11 cellular contexts compared by ENCODE assay signal in the genomic region with DNA sequence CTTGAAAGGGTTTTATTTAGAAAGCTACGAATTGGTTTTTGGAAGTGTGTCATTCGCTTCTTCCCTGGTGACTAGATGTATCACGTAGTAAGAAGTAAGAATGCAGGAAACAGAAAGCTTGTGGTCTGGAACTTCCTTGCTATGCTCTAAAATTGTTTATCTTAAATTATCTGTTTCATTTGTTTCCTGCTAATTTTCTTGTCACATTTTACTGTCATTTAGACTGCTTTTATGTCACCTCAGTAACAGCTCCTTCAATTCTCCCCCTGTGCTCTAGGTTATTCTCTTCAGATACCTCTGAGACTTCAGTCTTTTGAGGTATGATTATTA. TPM values are rescaled to one million over a fixed set of nuclear protein-coding genes. Genes with fewer than 3 reads are reported as not detected.
DNase-seq lines count a peak whose midpoint lies in the region; ATAC-seq and TF ChIP-seq lines count a peak whose summit lies in the region.
"Had no signal": no experiment of that assay in that cellular context is flagged by ENCODE, and none has a peak within 500 bp of the region (broad histone marks: within the 10 kb centered on the region; RNA-seq: fewer than 3 reads in every experiment).

No MANE protein-coding gene starts in this region.

- peaks cover 0 to 8% (median 0%) of the 10 kb centered on the region in 4 donors for H3K4me1 ChIP-seq in upper lobe of left lung

- 44 to 52% methylated on average over 3 of the region's 3 CpGs for WGBS in upper lobe of left lung, 2 donors

- CTCF ChIA-PET in activated B cell treated with CpG ODN at 0.5 μM for 24 hours (lab: Charles Lee): interaction anchor here (0.9 to 17.3 kb wide), 3 partner anchors 11 to 38 kb away, joined by 3 to 451 read pairs (median 53); no protein-coding TSS in a partner anchor

- H3K4me1 Mint-ChIP-seq in activated naive CD4-positive, alpha-beta T cell treated with anti-CD3 and anti-CD28 coated beads, Interleukin-2, amount 50 U/mL, for 24 hours: peaks cover 38% of the 10 kb centered on the region
- H3K4me1 Mint-ChIP-seq in activated B cell treated with CpG ODN at 0.5 μM for 24 hours: peaks cover 77% of the 10 kb centered on the region

- H3K36me3 Mint-ChIP-seq in activated naive CD4-positive, alpha-beta T cell treated with anti-CD3 and anti-CD28 coated beads, Interleukin-2, amount 50 U/mL, for 24 hours: peaks cover 34% of the 10 kb centered on the region
- peaks cover 31% of the 10 kb centered on the region for H3K36me3 Mint-ChIP-seq in activated B cell treated with CpG ODN at 0.5 μM for 24 hours (ENCODE audit: low read depth)
- H3K36me3 Mint-ChIP-seq: mesothelial cell of epicardium had no signal

- peak overlapping the region; percentile 36 to 73 (median 63) for H3K27ac ChIP-seq in upper lobe of left lung

- TF ChIP-seq CTCF in activated B cell treated with CpG ODN at 0.5 μM for 24 hours (IDR thresholded peaks at IDR 0.05): no peak
- TF ChIP-seq CTCF in upper lobe of left lung (IDR thresholded peaks at IDR 0.05): no peak

- H3K27me3 ChIP-seq in upper lobe of left lung: no peaks in the 10 kb centered on the region

- peak overlapping the region; percentile 100 for H3K27ac Mint-ChIP-seq in activated naive CD4-positive, alpha-beta T cell treated with anti-CD3 and anti-CD28 coated beads, Interleukin-2, amount 50 U/mL, for 24 hours
- peak overlapping the region; percentile 93 for H3K27ac Mint-ChIP-seq in activated B cell treated with CpG ODN at 0.5 μM for 24 hours
- H3K27ac Mint-ChIP-seq: mesothelial cell of epicardium had no signal

- H3K4me3 Mint-ChIP-seq in activated naive CD4-positive, alpha-beta T cell treated with anti-CD3 and anti-CD28 coated beads, Interleukin-2, amount 50 U/mL, for 24 hours: peak overlapping the region; percentile 100
- peak overlapping the region; percentile 90 for H3K4me3 Mint-ChIP-seq in activated B cell treated with CpG ODN at 0.5 μM for 24 hours
- H3K4me3 Mint-ChIP-seq: mesothelial cell of epicardium had no signal

- H3K4me3 ChIP-seq in upper lobe of left lung: peak overlapping the region in 2 of 4 donors; percentile 28
- H3K4me3 ChIP-seq: smooth muscle cell had no signal

- H3K36me3 ChIP-seq in upper lobe of left lung: no peaks in the 10 kb centered on the region

- TF ChIP-seq POLR2A in upper lobe of left lung (IDR thresholded peaks at IDR 0.05): no peak

- no peaks in the 10 kb centered on the region for H3K9me3 ChIP-seq in upper lobe of left lung

- peak in 2 of 4 donors; percentile 3 to 8 for TF ChIP-seq EP300 in upper lobe of left lung (IDR thresholded peaks at IDR 0.05)

- intact Hi-C loops in activated B cell treated with CpG ODN at 0.5 μM for 24 hours (cut with micrococcal nuclease): loop anchor here (1.0 to 2.0 kb wide), 4 partner anchors 29 to 113 kb away; partner anchors contain the start of genes CLEC2B and CLECL1

- no peak for DNase-seq in activated naive CD4-positive, alpha-beta T cell treated with Interleukin-2 at 50 U/mL for 16 hours
- no peak for DNase-seq in activated B cell treated with CpG ODN at 0.5 μM for 24 hours
- DNase-seq in kidney tubule cell (ENCODE audit: low spot score): peak; percentile 27
- no peak for DNase-seq in upper lobe of left lung
- DNase-seq in middle frontal gyrus (ENCODE audit: extremely low spot score, low spot score): no peak
- DNase-seq in NCI-H128 (lab: John Stamatoyannopoulos, UW; ENCODE audit: unreplicated experiment): no peak
- DNase-seq: NCI-H2171 treated with DMSO at 0.1 percent for 48 hours had no signal

- H3K9me3 Mint-ChIP-seq in activated naive CD4-positive, alpha-beta T cell treated with anti-CD3 and anti-CD28 coated beads, Interleukin-2, amount 50 U/mL, for 24 hours: no peaks in the 10 kb centered on the region
- H3K9me3 Mint-ChIP-seq in activated B cell treated with CpG ODN at 0.5 μM for 24 hours: no peaks in the 10 kb centered on the region
- H3K9me3 Mint-ChIP-seq: mesothelial cell of epicardium had no signal

- ATAC-seq in activated B cell treated with CpG ODN at 0.5 μM for 24 hours (ENCODE audit: low read depth): no peak
- ATAC-seq in upper lobe of left lung (ENCODE audit: low FRiP score in 2 of 2): no peak
- ATAC-seq in HG02885 (IDR thresholded peaks at IDR 0.05; ENCODE audit: poor library complexity, unreplicated experiment): no peak

- POLR2A ChIA-PET in activated B cell treated with CpG ODN at 0.5 μM for 24 hours (lab: Charles Lee): interaction anchor here (0.6 to 5.7 kb wide), 11 partner anchors 11 to 812 kb away, joined by 3 to 45 read pairs (median 9); partner anchors contain the start of genes CLEC2D, CLECL1 and M6PR

- no peaks in the 10 kb centered on the region for H3K27me3 Mint-ChIP-seq in activated naive CD4-positive, alpha-beta T cell treated with anti-CD3 and anti-CD28 coated beads, Interleukin-2, amount 50 U/mL, for 24 hours
- H3K27me3 Mint-ChIP-seq in activated B cell treated with CpG ODN at 0.5 μM for 24 hours: no peaks in the 10 kb centered on the region

RNA-seq across cellular contexts. Expression of gene CD69, which starts 0.7 kb away (rescaled TPM):
- 23.7 and 26.7 TPM in 2 replicates for total RNA-seq in activated B cell treated with CpG ODN at 0.5 μM for 24 hours
- 10 to 100 TPM in 3 of 6 donors, 1 to 10 TPM in 3; 2.8 to 25.2 (median 10.6) TPM for total RNA-seq in upper lobe of left lung

RNA-seq across cellular contexts. Expression of gene CLECL1, which starts 28.5 kb away (rescaled TPM):
- total RNA-seq in activated B cell treated with CpG ODN at 0.5 μM for 24 hours: 111 and 115 TPM in 2 replicates
- total RNA-seq in upper lobe of left lung: 10 to 100 TPM in 1 of 6 donors, 1 to 10 TPM in 1, under 1 TPM in 1, not detected in 3; 0.98 to 33.5 (median 1.0) TPM
- total RNA-seq: mesothelial cell of epicardium, smooth muscle cell had no signal
